8 cellular contexts compared by ENCODE assay signal in the genomic region with DNA sequence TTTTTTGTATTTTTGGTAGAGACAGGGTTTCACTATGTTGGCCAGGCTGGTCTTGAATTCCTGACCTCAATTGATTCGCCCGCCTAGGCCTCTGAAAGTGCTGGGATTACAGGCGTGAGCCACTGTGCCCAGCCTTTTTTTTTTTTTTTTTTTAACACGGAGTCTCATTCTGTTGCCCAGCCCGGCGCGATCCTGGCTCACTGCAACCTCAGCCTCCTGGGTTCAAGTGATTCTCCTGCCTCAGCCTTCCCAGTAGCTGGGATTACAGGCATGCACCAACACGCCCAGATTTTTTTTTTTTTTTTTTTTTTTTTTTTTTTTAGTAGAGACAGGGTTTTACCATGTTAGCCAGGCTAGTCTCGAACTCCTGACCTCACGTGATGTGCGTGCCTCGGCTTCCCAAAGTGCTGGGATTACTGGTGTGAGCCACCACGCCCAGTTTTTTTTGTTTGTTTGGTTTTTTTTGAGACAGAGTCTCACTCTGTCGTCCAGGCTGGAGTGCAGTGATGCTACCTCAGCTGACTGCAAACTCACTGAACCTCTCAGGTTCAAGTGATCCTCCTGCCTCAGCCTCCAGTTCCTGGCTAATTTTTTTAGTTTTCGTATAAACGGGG. TPM values are rescaled to one million over a fixed set of nuclear protein-coding genes. Genes with fewer than 3 reads are reported as not detected.
DNase-seq lines count a peak whose midpoint lies in the region; ATAC-seq and TF ChIP-seq lines count a peak whose summit lies in the region.
"Not testable (repeated sequence)": the region's sequence is repeated elsewhere in the genome, so short reads cannot be mapped to it uniquely, and the experiment has no call there.

No MANE protein-coding gene starts in this region.

- H3K9ac ChIP-seq in SU-DHL-6 (ENCODE audit: low read length) (peak overlapping the region; percentile 62), endocrine pancreas (ENCODE audit: control insufficient read depth, insufficient read depth, low read length) (peak overlapping the region; percentile 99)
- H3K9ac ChIP-seq in iPS-20b (ENCODE audit: low read depth, low read length): not testable (repeated sequence)

- POLR2A ChIA-PET in activated naive CD8-positive, alpha-beta T cell treated with anti-CD3 and anti-CD28 coated beads, Interleukin-2, amount 10 ng/mL, durations not matched to agents 7 days and 5 days (lab: Charles Lee): interaction anchor here (0.6 to 3.7 kb wide), 7 partner anchors 14 to 378 kb away, joined by 3 to 69 read pairs (median 4); a partner anchor contains a TSS

- H3K4me3 ChIP-seq in BE2C (ENCODE audit: low read depth, low read length) (peak overlapping the region; percentile 58), SU-DHL-6 (ENCODE audit: insufficient read depth, low read length, poor library complexity, severe bottlenecking) (peak overlapping the region; percentile 53), endocrine pancreas (ENCODE audit: control insufficient read depth, insufficient read depth, low read length) (peak overlapping the region; percentile 47), iPS-20b (ENCODE audit: low read length) (peak overlapping the region; percentile 73)
- H3K4me3 ChIP-seq in HL-60 (replicated peaks; ENCODE audit: insufficient read depth, low read length): not testable (repeated sequence)

- not testable (repeated sequence) for H3K4me1 ChIP-seq in BE2C; endocrine pancreas (ENCODE audit: control insufficient read depth, insufficient read depth, low read length); iPS-20b (ENCODE audit: insufficient read depth, low read length)

- not testable (repeated sequence) for H3K27me3 ChIP-seq in BE2C; HL-60 (ENCODE audit: insufficient read depth, poor library complexity, severe bottlenecking); SU-DHL-6 (ENCODE audit: low read length); endocrine pancreas (ENCODE audit: control insufficient read depth, insufficient read depth, low read length); iPS-20b (ENCODE audit: insufficient read depth, low read length)

- not testable (repeated sequence) for ATAC-seq in activated naive CD8-positive, alpha-beta T cell treated with anti-CD3 and anti-CD28 coated beads, Interleukin-2, amount 10 ng/mL, durations not matched to agents 7 days and 5 days (ENCODE audit: low read depth)

- TF ChIP-seq CTCF in BE2C (IDR thresholded peaks at IDR 0.05; ENCODE audit: low read depth, low read length); HL-60 (IDR thresholded peaks at IDR 0.05; ENCODE audit: insufficient read depth, low read length); SU-DHL-6 (IDR thresholded peaks at IDR 0.05; ENCODE audit: insufficient read depth, low read length, poor library complexity, severe bottlenecking); nephron progenitor cell (IDR thresholded peaks at IDR 0.05): not testable (repeated sequence)

- H3K4me2 ChIP-seq in SU-DHL-6 (ENCODE audit: low read depth, low read length, poor library complexity, severe bottlenecking): peak overlapping the region; percentile 76

- H3F3A ChIP-seq in SU-DHL-6 (ENCODE audit: insufficient read depth): peaks cover 14% of the 10 kb centered on the region; the same call in 1 of the 2 replicates

- not testable (repeated sequence) for H4K20me1 ChIP-seq in SU-DHL-6 (ENCODE audit: low read depth, low read length)

- H3K27ac ChIP-seq in HL-60 (replicated peaks): peak overlapping the region; percentile 79
- peak overlapping the region; percentile 65 for H3K27ac ChIP-seq in SU-DHL-6 (ENCODE audit: low read depth, low read length)
- H3K27ac ChIP-seq in iPS-20b (ENCODE audit: low read length): not testable (repeated sequence)

- not testable (repeated sequence) for H3K79me2 ChIP-seq in SU-DHL-6 (ENCODE audit: insufficient read depth, low read length)

- not testable (repeated sequence) for H3K27me3 Mint-ChIP-seq in activated naive CD8-positive, alpha-beta T cell treated with anti-CD3 and anti-CD28 coated beads, Interleukin-2, amount 10 ng/mL, durations not matched to agents 7 days and 5 days; nephron progenitor cell (ENCODE audit: low read depth, poor library complexity); stimulated activated naive CD8-positive, alpha-beta T cell treated with anti-CD3 and anti-CD28 coated beads, Interleukin-15, Interleukin-2, amounts not matched to agents 100 ng/mL and 50 ng/mL, for 24 hours

- H3K36me3 ChIP-seq in BE2C: peaks cover 12% of the 10 kb centered on the region
- not testable (repeated sequence) for H3K36me3 ChIP-seq in SU-DHL-6 (ENCODE audit: low read length); endocrine pancreas (ENCODE audit: control insufficient read depth, insufficient read depth, low read length)
- H3K36me3 ChIP-seq in iPS-20b (ENCODE audit: insufficient read depth, low read depth, low read length): peaks cover 15% of the 10 kb centered on the region; the same call in 1 of the 2 replicates

- H3K4me3 Mint-ChIP-seq in activated naive CD8-positive, alpha-beta T cell treated with anti-CD3 and anti-CD28 coated beads, Interleukin-2, amount 10 ng/mL, durations not matched to agents 7 days and 5 days: peak overlapping the region; percentile 96
- peak overlapping the region; percentile 89 for H3K4me3 Mint-ChIP-seq in nephron progenitor cell
- H3K4me3 Mint-ChIP-seq in stimulated activated naive CD8-positive, alpha-beta T cell treated with anti-CD3 and anti-CD28 coated beads, Interleukin-15, Interleukin-2, amounts not matched to agents 100 ng/mL and 50 ng/mL, for 24 hours: peak overlapping the region; percentile 88

- not testable (repeated sequence) for H3K9me3 Mint-ChIP-seq in activated naive CD8-positive, alpha-beta T cell treated with anti-CD3 and anti-CD28 coated beads, Interleukin-2, amount 10 ng/mL, durations not matched to agents 7 days and 5 days; nephron progenitor cell; stimulated activated naive CD8-positive, alpha-beta T cell treated with anti-CD3 and anti-CD28 coated beads, Interleukin-15, Interleukin-2, amounts not matched to agents 100 ng/mL and 50 ng/mL, for 24 hours

- peak overlapping the region; percentile 36 for H2AFZ ChIP-seq in SU-DHL-6 (ENCODE audit: low read depth, low read length, severe bottlenecking)

- H3K9me2 ChIP-seq in SU-DHL-6 (replicated peaks; ENCODE audit: insufficient read depth, low read length): not testable (repeated sequence)

- DNase-seq in BE2C; HL-60 (ENCODE audit: low read depth in 1 of 2, low spot score in 1 of 2); activated naive CD8-positive, alpha-beta T cell treated with anti-CD3 and anti-CD28 coated beads, Interleukin-2, amount 10 ng/mL, durations not matched to agents 7 days and 5 days; nephron progenitor cell: not testable (repeated sequence)

- peak overlapping the region; percentile 100 for H3K27ac Mint-ChIP-seq in activated naive CD8-positive, alpha-beta T cell treated with anti-CD3 and anti-CD28 coated beads, Interleukin-2, amount 10 ng/mL, durations not matched to agents 7 days and 5 days
- peak overlapping the region; percentile 78 for H3K27ac Mint-ChIP-seq in nephron progenitor cell
- peak overlapping the region; percentile 97 for H3K27ac Mint-ChIP-seq in stimulated activated naive CD8-positive, alpha-beta T cell treated with anti-CD3 and anti-CD28 coated beads, Interleukin-15, Interleukin-2, amounts not matched to agents 100 ng/mL and 50 ng/mL, for 24 hours

- not testable (repeated sequence) for H3K9me3 ChIP-seq in BE2C; SU-DHL-6 (ENCODE audit: insufficient read depth, low read length); endocrine pancreas (ENCODE audit: control insufficient read depth, low read length); iPS-20b (ENCODE audit: insufficient read depth, low read depth, low read length)

- H3K4me1 Mint-ChIP-seq in activated naive CD8-positive, alpha-beta T cell treated with anti-CD3 and anti-CD28 coated beads, Interleukin-2, amount 10 ng/mL, durations not matched to agents 7 days and 5 days: peaks cover 16% of the 10 kb centered on the region
- H3K4me1 Mint-ChIP-seq in nephron progenitor cell: peaks cover 22% of the 10 kb centered on the region
- H3K4me1 Mint-ChIP-seq in stimulated activated naive CD8-positive, alpha-beta T cell treated with anti-CD3 and anti-CD28 coated beads, Interleukin-15, Interleukin-2, amounts not matched to agents 100 ng/mL and 50 ng/mL, for 24 hours (ENCODE audit: low read depth): peaks cover 33% of the 10 kb centered on the region

- H3K36me3 Mint-ChIP-seq in activated naive CD8-positive, alpha-beta T cell treated with anti-CD3 and anti-CD28 coated beads, Interleukin-2, amount 10 ng/mL, durations not matched to agents 7 days and 5 days; nephron progenitor cell (ENCODE audit: low read depth); stimulated activated naive CD8-positive, alpha-beta T cell treated with anti-CD3 and anti-CD28 coated beads, Interleukin-15, Interleukin-2, amounts not matched to agents 100 ng/mL and 50 ng/mL, for 24 hours (ENCODE audit: low read depth): not testable (repeated sequence)

RNA-seq across cellular contexts. Expression of a gene that starts 2.0 kb away (rescaled TPM):
- 4.7 TPM for polyA plus RNA-seq in BE2C (2012; ENCODE audit: insufficient read depth, insufficient read length, low read depth)
- 1 to 10 TPM in 1 of 2 experiments, under 1 TPM in 1; 0.80 to 1.1 TPM for total RNA-seq in activated naive CD8-positive, alpha-beta T cell treated with anti-CD3 and anti-CD28 coated beads, Interleukin-2, amount 10 ng/mL, durations not matched to agents 7 days and 5 days

RNA-seq across cellular contexts. Expression of a gene that starts 4.6 kb away (rescaled TPM):
- polyA plus RNA-seq in BE2C (2012; ENCODE audit: insufficient read depth, insufficient read length, low read depth): 52.4 TPM
- total RNA-seq in activated naive CD8-positive, alpha-beta T cell treated with anti-CD3 and anti-CD28 coated beads, Interleukin-2, amount 10 ng/mL, durations not matched to agents 7 days and 5 days: 10 to 100 TPM; 50.6 to 55.1 TPM

RNA-seq across cellular contexts. Expression of a gene that starts 13.1 kb away (rescaled TPM):
- 39.4 TPM for polyA plus RNA-seq in BE2C (2012; ENCODE audit: insufficient read depth, insufficient read length, low read depth)
- 10 to 100 TPM; 74.0 to 75.4 TPM for total RNA-seq in activated naive CD8-positive, alpha-beta T cell treated with anti-CD3 and anti-CD28 coated beads, Interleukin-2, amount 10 ng/mL, durations not matched to agents 7 days and 5 days

RNA-seq across cellular contexts. Expression of a gene that starts 19.5 kb away (rescaled TPM):
- polyA plus RNA-seq in BE2C (2012; ENCODE audit: insufficient read depth, insufficient read length, low read depth): 645 TPM
- 100 to 1,000 TPM; 117 to 122 TPM for total RNA-seq in activated naive CD8-positive, alpha-beta T cell treated with anti-CD3 and anti-CD28 coated beads, Interleukin-2, amount 10 ng/mL, durations not matched to agents 7 days and 5 days

RNA-seq across cellular contexts. Expression of a gene that starts 58.3 kb away (rescaled TPM):
- polyA plus RNA-seq in BE2C (2012; ENCODE audit: insufficient read depth, insufficient read length, low read depth): 27.6 TPM
- 10 to 100 TPM; 16.5 to 17.9 TPM for total RNA-seq in activated naive CD8-positive, alpha-beta T cell treated with anti-CD3 and anti-CD28 coated beads, Interleukin-2, amount 10 ng/mL, durations not matched to agents 7 days and 5 days
